In the genomic region with DNA sequence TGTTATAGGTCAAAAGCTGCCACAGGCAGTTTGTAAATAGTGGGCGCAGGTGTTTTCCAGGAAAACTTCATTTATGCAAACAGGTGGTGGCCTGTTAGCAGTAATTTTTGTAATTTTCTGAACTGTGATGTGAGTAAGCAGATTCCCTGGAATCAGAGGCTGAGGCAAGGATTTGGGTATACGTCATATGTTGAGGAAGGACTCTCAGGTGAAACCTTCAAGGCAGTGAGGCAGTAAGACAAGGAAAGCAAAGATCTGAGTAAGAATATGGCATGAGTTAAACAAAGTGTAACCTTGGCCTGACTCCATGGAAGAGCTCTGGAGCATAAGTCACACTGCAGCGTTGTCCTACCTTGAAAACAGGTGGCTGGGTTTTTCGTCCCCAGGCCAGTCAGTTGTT, we compare ENCODE assay signal across 23 cellular contexts.
"Had no signal": no experiment of that assay in that cellular context is flagged by ENCODE, and none has a peak within 500 bp of the region (broad histone marks: within the 10 kb centered on the region; RNA-seq: fewer than 3 reads in every experiment).

No MANE protein-coding gene starts in this region.

- H3K9me3 ChIP-seq: SK-N-SH had no signal

- DNase-seq: Kasumi-1; MM.1S; NCI-H1105; NCI-H1436; NCI-H1694 treated with DMSO at 0.1 percent for 48 hours; NCI-H1930; NCI-H2107; NCI-H2171; NCI-H226; NCI-H446; NCI-H510A; NCI-H524 treated with DMSO at 0.1 percent for 48 hours; NCI-H82; NK-92 treated with Interleukin-12 subunit alpha and Interleukin-12 subunit beta, amount 100 ng/mL, for 24 hours; PC-3; SHP77; SK-N-SH; SW 1271; T-cell had no signal

- H3K27ac ChIP-seq: KMS-11, RWPE1 had no signal

- H3K4me3 ChIP-seq: K562 had no signal

- ATAC-seq: K562, Panc1, PC-3, T-cell had no signal
